Comparison of ENCODE assay signal across 8 cellular contexts in the genomic region with DNA sequence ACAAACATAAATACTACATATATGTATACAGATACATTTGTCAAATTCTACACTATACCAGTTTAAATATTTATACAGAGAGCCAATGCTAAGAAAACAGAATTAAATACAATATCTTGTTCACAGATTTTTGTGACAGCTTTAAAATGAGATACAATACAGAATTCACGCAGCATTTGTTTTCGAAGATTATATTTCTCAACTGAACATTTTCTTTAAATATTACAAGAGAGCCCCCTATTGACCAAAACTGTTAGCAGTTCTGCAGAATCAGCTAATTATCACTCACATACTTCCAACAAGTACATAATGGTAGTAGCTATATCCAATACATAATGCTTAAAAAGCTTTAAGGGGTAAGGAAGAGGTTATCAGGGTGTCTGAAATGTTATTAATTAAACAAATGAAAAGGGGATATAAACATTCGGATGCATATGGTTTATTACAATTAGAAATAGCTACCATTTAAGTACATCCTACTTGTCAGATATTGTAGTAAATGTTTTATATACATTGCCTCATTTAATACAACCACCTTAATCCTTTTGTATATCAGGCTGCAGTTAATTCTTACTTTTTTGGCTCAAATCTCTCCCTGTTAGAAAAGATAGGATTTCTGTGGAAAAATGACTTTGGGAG. TPM values are rescaled to one million over a fixed set of nuclear protein-coding genes. Genes with fewer than 3 reads are reported as not detected.
DNase-seq lines count a peak whose midpoint lies in the region; ATAC-seq and FAIRE-seq lines count a peak whose summit lies in the region.

No MANE protein-coding gene starts in this region.

- peak; percentile 60 for DNase-seq in KBM-7
- peak; percentile 21 for DNase-seq in SK-N-DZ (ENCODE audit: low spot score)
- DNase-seq in glomerular visceral epithelial cell (ENCODE audit: extremely low spot score): peak; percentile 26
- no peak for DNase-seq in anterior cingulate cortex (lab: John Stamatoyannopoulos, UW)
- DNase-seq in activated CD4-positive, alpha-beta T cell treated with anti-CD3 and anti-CD28 coated beads, Interleukin-2, amount 50 U/mL, for 1 hour: no peak
- DNase-seq in activated effector memory CD4-positive, alpha-beta T cell treated with Interleukin-2 at 50 U/mL for 16 hours: no peak

- ATAC-seq in HG02678 (IDR thresholded peaks at IDR 0.05; ENCODE audit: unreplicated experiment): no peak

- peak; percentile 86 for FAIRE-seq in G401.6 (lab: Jason Lieb, UNC)

- in situ Hi-C loops in KBM-7 (cut with MboI; ENCODE audit: low pct_unique_long_range_greater_than_20kb, low sequenced_read_pairs): no loop called here

RNA-seq across cellular contexts. Expression of a gene that starts 31.7 kb away (rescaled TPM):
- 4.2 and 6.0 TPM in 2 replicates for polyA plus RNA-seq in SK-N-DZ (2014; cell fraction: cytosol; rRNA removed)
- 10.4 and 15.0 TPM in 2 replicates for polyA plus RNA-seq in SK-N-DZ (2014; cell fraction: nucleus; rRNA removed)

Comparison
In these comparisons a context has a peak if more than half of its experiments do, and no peak if none do; other contexts are left out.
1. DNase-seq: peak in KBM-7 (single experiment), SK-N-DZ (single experiment) and glomerular visceral epithelial cell (single experiment); none in anterior cingulate cortex (0 of 58), activated CD4-positive, alpha-beta T cell treated with anti-CD3 and anti-CD28 coated beads, Interleukin-2, amount 50 U/mL, for 1 hour (single experiment) and activated effector memory CD4-positive, alpha-beta T cell treated with Interleukin-2 at 50 U/mL for 16 hours (single experiment).